Comparison of ENCODE assay signal across 22 cellular contexts in genomic region chr6:33908025-33908424, GRCh38.
DNase-seq lines count a peak whose midpoint lies in the region; ATAC-seq and TF ChIP-seq lines count a peak whose summit lies in the region.
"Had no signal": no experiment of that assay in that cellular context is flagged by ENCODE, and none has a peak within 500 bp of the region (broad histone marks: within the 10 kb centered on the region; RNA-seq: fewer than 3 reads in every experiment).

No MANE protein-coding gene starts in this region.

- no peak overlapping the region for H2AFZ ChIP-seq in GM23248

- peak overlapping the region; percentile 2 for H3K4me3 Mint-ChIP-seq in natural killer cell
- H3K4me3 Mint-ChIP-seq in natural killer cell treated with Interleukin-12 subunit alpha and Interleukin-12 subunit beta and Interleukin-15 and Interleukin-18, amount 100 ng/mL, for 72 hours: no peak overlapping the region
- H3K4me3 Mint-ChIP-seq: activated CD4-positive, alpha-beta T cell treated with anti-CD3 and anti-CD28 coated beads, Interleukin-2, amount 10 ng/mL, durations not matched to agents 24 days and 14 days; activated naive CD4-positive, alpha-beta T cell treated with anti-CD3 and anti-CD28 coated beads, Interleukin-2, amount 10 ng/mL, durations not matched to agents 7 days and 5 days had no signal

- no peaks in the 10 kb centered on the region for H3K9me3 ChIP-seq in body of pancreas
- H3K9me3 ChIP-seq in liver (ENCODE audit: control insufficient read depth in 4 of 4, low read length in 3 of 4): no peaks in the 10 kb centered on the region
- H3K9me3 ChIP-seq in GM23248 (ENCODE audit: low read depth): no peaks in the 10 kb centered on the region
- H3K9me3 ChIP-seq: esophagus muscularis mucosa, gastroesophageal sphincter, psoas muscle had no signal

- TF ChIP-seq RAD21 in liver (IDR thresholded peaks at IDR 0.05): peak; percentile 44 to 72

- TF ChIP-seq POLR2A in body of pancreas (IDR thresholded peaks at IDR 0.05): no peak

- ATAC-seq in natural killer cell: no peak
- no peak for ATAC-seq in natural killer cell treated with Interleukin-12 subunit alpha and Interleukin-12 subunit beta and Interleukin-15 and Interleukin-18, amount 100 ng/mL, for 72 hours
- ATAC-seq in body of pancreas: peak; percentile 74
- ATAC-seq in HG02759 (IDR thresholded peaks at IDR 0.05; ENCODE audit: unreplicated experiment): no peak
- no peak for ATAC-seq in foreskin keratinocyte
- ATAC-seq: gastroesophageal sphincter, psoas muscle had no signal

- H3K9me3 Mint-ChIP-seq in natural killer cell: no peaks in the 10 kb centered on the region
- no peaks in the 10 kb centered on the region for H3K9me3 Mint-ChIP-seq in natural killer cell treated with Interleukin-12 subunit alpha and Interleukin-12 subunit beta and Interleukin-15 and Interleukin-18, amount 100 ng/mL, for 72 hours
- H3K9me3 Mint-ChIP-seq: activated CD4-positive, alpha-beta T cell treated with anti-CD3 and anti-CD28 coated beads, Interleukin-2, amount 10 ng/mL, durations not matched to agents 24 days and 14 days; activated naive CD4-positive, alpha-beta T cell treated with anti-CD3 and anti-CD28 coated beads, Interleukin-2, amount 10 ng/mL, durations not matched to agents 7 days and 5 days had no signal

- TF ChIP-seq CTCF in natural killer cell (IDR thresholded peaks at IDR 0.05): no peak
- no peak for TF ChIP-seq CTCF in body of pancreas (IDR thresholded peaks at IDR 0.05)
- peak; percentile 8 for TF ChIP-seq CTCF in liver (IDR thresholded peaks at IDR 0.05; ENCODE audit: low read depth, low read length, missing input control)
- TF ChIP-seq CTCF in foreskin keratinocyte (conservative IDR thresholded peaks at IDR 0.05): no peak

- H3K9ac ChIP-seq in liver (ENCODE audit: low read depth in 1 of 2, low read length in 2 of 2) (no peak overlapping the region), GM23248 (no peak overlapping the region)

- peaks cover 69 to 70% of the 10 kb centered on the region in 2 donors for H3K4me1 Mint-ChIP-seq in natural killer cell
- H3K4me1 Mint-ChIP-seq in natural killer cell treated with Interleukin-12 subunit alpha and Interleukin-12 subunit beta and Interleukin-15 and Interleukin-18, amount 100 ng/mL, for 72 hours (ENCODE audit: low read depth in 2 of 2): peaks cover 61 to 75% of the 10 kb centered on the region in 2 donors

- no peaks in the 10 kb centered on the region for H3K27me3 ChIP-seq in body of pancreas
- H3K27me3 ChIP-seq in liver (ENCODE audit: control insufficient read depth in 4 of 4, insufficient read depth in 4 of 4, low read length in 3 of 4): no peaks in the 10 kb centered on the region
- H3K27me3 ChIP-seq in foreskin keratinocyte: peaks cover 29% of the 10 kb centered on the region
- H3K27me3 ChIP-seq in GM23248 (replicated peaks; ENCODE audit: insufficient read depth): no peaks in the 10 kb centered on the region
- H3K27me3 ChIP-seq: esophagus muscularis mucosa, gastroesophageal sphincter had no signal

- WGBS in body of pancreas, 2 donors: 12 to 24% methylated on average over 4 of the region's 4 CpGs
- 27% methylated on average over 4 of the region's 4 CpGs for WGBS in liver
- 61 to 67% methylated on average over 4 of the region's 4 CpGs for WGBS in GM23248 (ENCODE audit: low coverage in 1 of 2, low lambda C conversion rate in 2 of 2, missing lambda C conversion rate in 2 of 2), 2 experiments

- no peaks in the 10 kb centered on the region for H3K36me3 Mint-ChIP-seq in natural killer cell
- H3K36me3 Mint-ChIP-seq in natural killer cell treated with Interleukin-12 subunit alpha and Interleukin-12 subunit beta and Interleukin-15 and Interleukin-18, amount 100 ng/mL, for 72 hours: no peaks in the 10 kb centered on the region
- H3K36me3 Mint-ChIP-seq: activated naive CD4-positive, alpha-beta T cell treated with anti-CD3 and anti-CD28 coated beads, Interleukin-2, amount 10 ng/mL, durations not matched to agents 7 days and 5 days had no signal

- no peaks in the 10 kb centered on the region for H3K9me2 ChIP-seq in GM23248 (ENCODE audit: insufficient read depth)

- no peaks in the 10 kb centered on the region for H3K79me2 ChIP-seq in GM23248 (ENCODE audit: insufficient read depth)

- peak overlapping the region in 2 of 4 donors; percentile 46 to 53 for H3K27ac ChIP-seq in body of pancreas
- H3K27ac ChIP-seq in liver (ENCODE audit: low read depth in 1 of 2, low read length in 2 of 2): peak overlapping the region; percentile 89 to 97
- H3K27ac ChIP-seq in foreskin keratinocyte: no peak overlapping the region
- no peak overlapping the region for H3K27ac ChIP-seq in GM23248
- H3K27ac ChIP-seq: coronary artery, esophagus muscularis mucosa, gastroesophageal sphincter, psoas muscle had no signal

- H3K27me3 Mint-ChIP-seq in natural killer cell (ENCODE audit: low read depth in 2 of 2): peaks cover 14 to 23% of the 10 kb centered on the region in 2 donors
- peaks cover 0 to 10% of the 10 kb centered on the region in 2 donors for H3K27me3 Mint-ChIP-seq in natural killer cell treated with Interleukin-12 subunit alpha and Interleukin-12 subunit beta and Interleukin-15 and Interleukin-18, amount 100 ng/mL, for 72 hours
- H3K27me3 Mint-ChIP-seq: activated CD4-positive, alpha-beta T cell treated with anti-CD3 and anti-CD28 coated beads, Interleukin-2, amount 10 ng/mL, durations not matched to agents 24 days and 14 days had no signal

- no peaks in the 10 kb centered on the region for H3K36me3 ChIP-seq in body of pancreas (replicated peaks in 1 of 2; ENCODE audit: insufficient read depth in 1 of 2, low read depth in 2 of 2)
- H3K36me3 ChIP-seq in liver (ENCODE audit: control insufficient read depth in 4 of 4, insufficient read depth in 3 of 4, low read depth in 1 of 4, low read length in 3 of 4): no peaks in the 10 kb centered on the region
- H3K36me3 ChIP-seq in GM23248 (ENCODE audit: low read depth): no peaks in the 10 kb centered on the region
- H3K36me3 ChIP-seq: esophagus muscularis mucosa, gastroesophageal sphincter, WERI-Rb-1 had no signal

- in situ Hi-C loops in GM23248 (cut with MboI): no loop called here

- DNase-seq in natural killer cell (no peak), body of pancreas (peak in 2 of 4 donors; percentile 20 to 41), foreskin keratinocyte (no peak), GM23248 (no peak), cortex of kidney (lab: John Stamatoyannopoulos, UW) (no peak)
- DNase-seq in natural killer cell treated with Interleukin-12 subunit alpha and Interleukin-12 subunit beta and Interleukin-15 and Interleukin-18, amount 100 ng/mL, for 72 hours (ENCODE audit: low spot score): no peak
- DNase-seq: activated CD4-positive, alpha-beta T cell treated with anti-CD3 and anti-CD28 coated beads, Interleukin-2, amount 10 ng/mL, durations not matched to agents 24 days and 14 days; activated naive CD4-positive, alpha-beta T cell treated with anti-CD3 and anti-CD28 coated beads, Interleukin-2, amount 10 ng/mL, durations not matched to agents 7 days and 5 days; amygdala; Calu3; KG1; mammary epithelial cell; NCI-H2171; psoas muscle; T-helper 2 cell; trophoblast cell had no signal

- intact Hi-C loops in natural killer cell (cut with micrococcal nuclease) (no loop called here), body of pancreas (cut with DNase I) (no loop called here)

- H3K4me2 ChIP-seq in GM23248 (ENCODE audit: unreplicated experiment): no peak overlapping the region

- peaks cover 21% of the 10 kb centered on the region for H3K4me1 ChIP-seq in body of pancreas
- H3K4me1 ChIP-seq in liver (ENCODE audit: control insufficient read depth in 4 of 4, insufficient read depth in 4 of 4, low read length in 3 of 4): peaks cover 20 to 57% (median 43%) of the 10 kb centered on the region in 4 donors
- H3K4me1 ChIP-seq in foreskin keratinocyte: no peaks in the 10 kb centered on the region
- H3K4me1 ChIP-seq in GM23248 (ENCODE audit: insufficient read depth): no peaks in the 10 kb centered on the region
- H3K4me1 ChIP-seq: gastroesophageal sphincter, psoas muscle had no signal

- no peaks in the 10 kb centered on the region for H4K20me1 ChIP-seq in GM23248 (ENCODE audit: insufficient read depth)

- H3K4me3 ChIP-seq in body of pancreas (no peak overlapping the region), liver (ENCODE audit: low read depth in 1 of 3, low read length in 3 of 3) (no peak overlapping the region), GM23248 (no peak overlapping the region)
- H3K4me3 ChIP-seq: coronary artery, esophagus muscularis mucosa, gastroesophageal sphincter, psoas muscle had no signal

- no peaks in the 10 kb centered on the region for H3F3A ChIP-seq in GM23248 (ENCODE audit: insufficient read depth)

- no peak overlapping the region for H3K27ac Mint-ChIP-seq in natural killer cell
- H3K27ac Mint-ChIP-seq in natural killer cell treated with Interleukin-12 subunit alpha and Interleukin-12 subunit beta and Interleukin-15 and Interleukin-18, amount 100 ng/mL, for 72 hours: peak overlapping the region in 1 of 2 donors; percentile 22
- H3K27ac Mint-ChIP-seq: activated CD4-positive, alpha-beta T cell treated with anti-CD3 and anti-CD28 coated beads, Interleukin-2, amount 10 ng/mL, durations not matched to agents 24 days and 14 days; activated naive CD4-positive, alpha-beta T cell treated with anti-CD3 and anti-CD28 coated beads, Interleukin-2, amount 10 ng/mL, durations not matched to agents 7 days and 5 days had no signal

TF ChIP-seq in liver, 16 proteins besides CTCF, POLR2A, EP300 and RAD21 (continues in another document):
- TF ChIP-seq FOXA2 (IDR thresholded peaks at IDR 0.05): peak; percentile 57
- TF ChIP-seq MAX (IDR thresholded peaks at IDR 0.05): peak; percentile 69
- peak; percentile 98 for TF ChIP-seq SP1 (IDR thresholded peaks at IDR 0.05)
- TF ChIP-seq FOXA1 (IDR thresholded peaks at IDR 0.05): no peak
- peak; percentile 13 for TF ChIP-seq NR2F2 (IDR thresholded peaks at IDR 0.05)
- TF ChIP-seq ZBTB33 (IDR thresholded peaks at IDR 0.05): peak; percentile 89

Comparison
In these comparisons a context has a peak if more than half of its experiments do, and no peak if none do; other contexts are left out.
1. H3K27ac ChIP-seq: peak in liver (2 of 2); none in foreskin keratinocyte (single experiment) and GM23248 (single experiment).